In genomic region chr12:91877461-91878230, GRCh38 we compare ENCODE assay signal across 11 cellular contexts.
DNase-seq lines count a peak whose midpoint lies in the region; ATAC-seq and TF ChIP-seq lines count a peak whose summit lies in the region.
"Had no signal": no experiment of that assay in that cellular context is flagged by ENCODE, and none has a peak within 500 bp of the region (broad histone marks: within the 10 kb centered on the region; RNA-seq: fewer than 3 reads in every experiment).

No MANE protein-coding gene starts in this region.

- intact Hi-C loops in body of pancreas (cut with DNase I): no loop called here
- intact Hi-C loops in posterior cingulate gyrus (cut with DNase I): no loop called here

- H3K36me3 ChIP-seq in Peyer's patch (no peaks in the 10 kb centered on the region), body of pancreas (replicated peaks in 1 of 2; ENCODE audit: insufficient read depth in 1 of 2, low read depth in 2 of 2) (no peaks in the 10 kb centered on the region)

- WGBS in body of pancreas, 2 donors: 81 to 84% methylated on average over 5 of the region's 5 CpGs

- DNase-seq in DMS53 treated with DMSO at 0.1 percent for 48 hours (lab: John Stamatoyannopoulos, UW; ENCODE audit: unreplicated experiment) (peak; percentile 65), Peyer's patch (no peak), body of pancreas (no peak), COLO668 (lab: John Stamatoyannopoulos, UW; ENCODE audit: unreplicated experiment) (no peak), posterior cingulate gyrus (no peak), DMS114 treated with DMSO at 0.1 percent for 48 hours (lab: John Stamatoyannopoulos, UW; ENCODE audit: unreplicated experiment) (no peak)
- no peak for DNase-seq in activated naive CD4-positive, alpha-beta T cell treated with anti-CD3 and anti-CD28 coated beads, Interleukin-2, amount 50 U/mL, for 72 hours (ENCODE audit: low spot score in 2 of 2)
- DNase-seq in stimulated activated CD4-positive, alpha-beta T cell treated with anti-CD3 and anti-CD28 coated beads, Interleukin-12 subunit alpha, Interleukin-12 subunit beta, amount 100 ng/mL, for 4 hours: peak; percentile 15
- DNase-seq: NCI-H446 had no signal

- H3K4me3 ChIP-seq in Peyer's patch (no peak overlapping the region), body of pancreas (no peak overlapping the region)
- H3K4me3 ChIP-seq: dorsolateral prefrontal cortex, lung had no signal

- peaks cover 17 to 24% of the 10 kb centered on the region in 2 donors for H3K36me3 Mint-ChIP-seq in activated naive CD4-positive, alpha-beta T cell treated with anti-CD3 and anti-CD28 coated beads, Interleukin-2, amount 50 U/mL, for 72 hours

- H3K4me1 ChIP-seq in Peyer's patch (peaks cover 0 to 16% (median 5%) of the 10 kb centered on the region in 4 donors), body of pancreas (no peaks in the 10 kb centered on the region)

- no peaks in the 10 kb centered on the region for H3K27me3 ChIP-seq in Peyer's patch
- H3K27me3 ChIP-seq in body of pancreas: no peaks in the 10 kb centered on the region
- H3K27me3 ChIP-seq: dorsolateral prefrontal cortex had no signal

- H3K9me3 ChIP-seq in Peyer's patch (no peaks in the 10 kb centered on the region), body of pancreas (no peaks in the 10 kb centered on the region)

- H3K9me3 Mint-ChIP-seq in activated naive CD4-positive, alpha-beta T cell treated with anti-CD3 and anti-CD28 coated beads, Interleukin-2, amount 50 U/mL, for 72 hours: peaks cover 5 to 12% of the 10 kb centered on the region in 2 donors

- no peak for TF ChIP-seq POLR2A in Peyer's patch (IDR thresholded peaks at IDR 0.05)
- TF ChIP-seq POLR2A in body of pancreas (IDR thresholded peaks at IDR 0.05): no peak

- ATAC-seq in activated naive CD4-positive, alpha-beta T cell treated with anti-CD3 and anti-CD28 coated beads, Interleukin-2, amount 50 U/mL, for 72 hours: peak; percentile 55 to 65
- ATAC-seq in body of pancreas: no peak

- H3K27ac Mint-ChIP-seq in activated naive CD4-positive, alpha-beta T cell treated with anti-CD3 and anti-CD28 coated beads, Interleukin-2, amount 50 U/mL, for 72 hours: peak overlapping the region; percentile 65 to 99

- H3K27ac ChIP-seq in Peyer's patch (peak overlapping the region; percentile 57 to 82 (median 69)), body of pancreas (peak overlapping the region in 1 of 4 donors; percentile 30)
- H3K27ac ChIP-seq: dorsolateral prefrontal cortex had no signal

- no peak for TF ChIP-seq CTCF in Peyer's patch (IDR thresholded peaks at IDR 0.05)
- no peak for TF ChIP-seq CTCF in body of pancreas (IDR thresholded peaks at IDR 0.05)

Comparison
In these comparisons a context has a peak if more than half of its experiments do, and no peak if none do; other contexts are left out.
1. DNase-seq: peak in DMS53 treated with DMSO at 0.1 percent for 48 hours (single experiment) and stimulated activated CD4-positive, alpha-beta T cell treated with anti-CD3 and anti-CD28 coated beads, Interleukin-12 subunit alpha, Interleukin-12 subunit beta, amount 100 ng/mL, for 4 hours (single experiment); none in Peyer's patch (0 of 3), activated naive CD4-positive, alpha-beta T cell treated with anti-CD3 and anti-CD28 coated beads, Interleukin-2, amount 50 U/mL, for 72 hours (0 of 2), body of pancreas (0 of 4), COLO668 (single experiment), posterior cingulate gyrus (0 of 10) and DMS114 treated with DMSO at 0.1 percent for 48 hours (single experiment).